In genomic region chr22:23156286-23156685, GRCh38 we compare ENCODE assay signal across 1 cellular context.
TF ChIP-seq lines count a peak whose summit lies in the region.

No MANE protein-coding gene starts in this region.

TF ChIP-seq in HepG2, 621 proteins besides CTCF, POLR2A, EP300 and RAD21:
- TF ChIP-seq ZNF605 (CRISPR knock-in tag; IDR thresholded peaks at IDR 0.05) (no peak), ZNF768 (CRISPR knock-in tag; IDR thresholded peaks at IDR 0.05) (no peak; the same call in 1 of the 2 replicates), GFI1 (CRISPR knock-in tag; IDR thresholded peaks at IDR 0.05; ENCODE audit: borderline replicate concordance) (0 out of 2 replicates have a peak, but pooled peaks have one; percentile 20), ZNF326 (CRISPR knock-in tag; IDR thresholded peaks at IDR 0.05; ENCODE audit: borderline replicate concordance) (no peak), NCOR1 (IDR thresholded peaks at IDR 0.05; ENCODE audit: borderline replicate concordance, low read length) (no peak), LCORL (IDR thresholded peaks at IDR 0.05) (no peak), LCORL (CRISPR knock-in tag; IDR thresholded peaks at IDR 0.05) (no peak), CEBPG (CRISPR knock-in tag; IDR thresholded peaks at IDR 0.05) (0 out of 2 replicates have a peak, but pooled peaks have one; percentile 11), ELF1 (CRISPR knock-in tag; IDR thresholded peaks at IDR 0.05) (0 out of 2 replicates have a peak, but pooled peaks have one; percentile 5), ZNF24 (IDR thresholded peaks at IDR 0.05) (no peak), STAG1 (CRISPR knock-in tag; IDR thresholded peaks at IDR 0.05) (peak; percentile 15; the same call in 1 of the 2 replicates), ZNF143 (CRISPR knock-in tag; IDR thresholded peaks at IDR 0.05) (0 out of 2 replicates have a peak, but pooled peaks have one; percentile 11), SMC3 (IDR thresholded peaks at IDR 0.05; ENCODE audit: low read length) (0 out of 2 replicates have a peak, but pooled peaks have one; percentile 2), HMG20B (CRISPR knock-in tag; conservative IDR thresholded peaks at IDR 0.05) (no peak), KAT8 (CRISPR knock-in tag; IDR thresholded peaks at IDR 0.05) (0 out of 2 replicates have a peak, but pooled peaks have one; percentile 5), MED1 (CRISPR knock-in tag; IDR thresholded peaks at IDR 0.05) (peak; percentile 23; the same call in 1 of the 2 replicates)
- TF ChIP-seq, protein P1, sequence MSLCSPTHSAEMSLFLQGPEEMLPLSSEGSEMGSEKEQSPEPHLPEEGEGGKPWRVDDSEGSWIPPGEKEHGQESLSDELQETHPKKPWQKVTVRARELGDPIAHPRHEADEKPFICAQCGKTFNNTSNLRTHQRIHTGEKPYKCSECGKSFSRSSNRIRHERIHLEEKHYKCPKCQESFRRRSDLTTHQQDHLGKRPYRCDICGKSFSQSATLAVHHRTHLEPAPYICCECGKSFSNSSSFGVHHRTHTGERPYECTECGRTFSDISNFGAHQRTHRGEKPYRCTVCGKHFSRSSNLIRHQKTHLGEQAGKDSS (CRISPR knock-in tag; IDR thresholded peaks at IDR 0.05; ENCODE audit: borderline replicate concordance, low read depth): no peak
- TF ChIP-seq, protein P2, sequence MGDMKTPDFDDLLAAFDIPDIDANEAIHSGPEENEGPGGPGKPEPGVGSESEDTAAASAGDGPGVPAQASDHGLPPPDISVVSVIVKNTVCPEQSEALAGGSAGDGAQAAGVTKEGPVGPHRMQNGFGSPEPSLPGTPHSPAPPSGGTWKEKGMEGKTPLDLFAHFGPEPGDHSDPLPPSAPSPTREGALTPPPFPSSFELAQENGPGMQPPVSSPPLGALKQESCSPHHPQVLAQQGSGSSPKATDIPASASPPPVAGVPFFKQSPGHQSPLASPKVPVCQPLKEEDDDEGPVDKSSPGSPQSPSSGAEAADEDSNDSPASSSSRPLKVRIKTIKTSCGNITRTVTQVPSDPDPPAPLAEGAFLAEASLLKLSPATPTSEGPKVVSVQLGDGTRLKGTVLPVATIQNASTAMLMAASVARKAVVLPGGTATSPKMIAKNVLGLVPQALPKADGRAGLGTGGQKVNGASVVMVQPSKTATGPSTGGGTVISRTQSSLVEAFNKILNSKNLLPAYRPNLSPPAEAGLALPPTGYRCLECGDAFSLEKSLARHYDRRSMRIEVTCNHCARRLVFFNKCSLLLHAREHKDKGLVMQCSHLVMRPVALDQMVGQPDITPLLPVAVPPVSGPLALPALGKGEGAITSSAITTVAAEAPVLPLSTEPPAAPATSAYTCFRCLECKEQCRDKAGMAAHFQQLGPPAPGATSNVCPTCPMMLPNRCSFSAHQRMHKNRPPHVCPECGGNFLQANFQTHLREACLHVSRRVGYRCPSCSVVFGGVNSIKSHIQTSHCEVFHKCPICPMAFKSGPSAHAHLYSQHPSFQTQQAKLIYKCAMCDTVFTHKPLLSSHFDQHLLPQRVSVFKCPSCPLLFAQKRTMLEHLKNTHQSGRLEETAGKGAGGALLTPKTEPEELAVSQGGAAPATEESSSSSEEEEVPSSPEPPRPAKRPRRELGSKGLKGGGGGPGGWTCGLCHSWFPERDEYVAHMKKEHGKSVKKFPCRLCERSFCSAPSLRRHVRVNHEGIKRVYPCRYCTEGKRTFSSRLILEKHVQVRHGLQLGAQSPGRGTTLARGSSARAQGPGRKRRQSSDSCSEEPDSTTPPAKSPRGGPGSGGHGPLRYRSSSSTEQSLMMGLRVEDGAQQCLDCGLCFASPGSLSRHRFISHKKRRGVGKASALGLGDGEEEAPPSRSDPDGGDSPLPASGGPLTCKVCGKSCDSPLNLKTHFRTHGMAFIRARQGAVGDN (CRISPR knock-in tag; IDR thresholded peaks at IDR 0.05): peak; percentile 18; the same call in 1 of the 2 replicates
